ENCODE assay signal across 11 cellular contexts in the genomic region with DNA sequence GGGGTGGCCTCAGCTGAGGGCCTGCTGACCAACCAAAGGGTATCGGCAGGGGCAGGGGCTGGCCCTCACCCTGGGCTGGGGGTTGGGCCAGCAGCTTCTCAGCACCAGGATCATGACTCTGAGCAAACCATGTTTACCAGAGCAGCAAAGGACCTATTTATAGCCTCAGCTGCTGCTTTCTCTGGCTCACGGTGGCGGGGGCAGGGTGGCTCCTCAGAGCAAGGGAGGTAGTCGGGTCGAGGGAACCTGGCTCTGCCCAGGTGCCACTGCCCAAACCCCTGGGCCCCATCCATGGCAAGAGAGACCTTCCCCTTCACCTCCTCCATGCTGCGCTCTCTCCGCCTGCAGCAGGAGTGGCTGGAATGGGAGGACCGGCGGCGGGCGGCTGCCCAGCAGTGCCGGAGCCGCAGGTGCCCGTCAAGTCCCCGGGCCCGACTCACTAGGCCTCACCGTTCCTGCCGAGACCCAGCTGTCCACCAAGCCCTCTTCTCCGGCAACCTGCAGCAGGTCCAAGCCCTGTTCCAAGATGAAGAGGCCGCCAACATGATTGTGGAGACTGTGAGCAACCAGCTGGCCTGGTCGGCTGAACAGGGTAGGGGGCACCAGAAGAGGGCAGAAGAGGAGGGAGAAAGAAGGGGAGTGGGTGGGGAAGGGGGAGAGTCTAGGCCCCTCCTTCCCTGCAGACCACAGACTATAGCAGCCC. TPM values are rescaled to one million over a fixed set of nuclear protein-coding genes. Genes with fewer than 3 reads are reported as not detected.
A peak's percentile ranks its signal among the peaks of the same experiment; 100 is the strongest.
DNase-seq lines count a peak whose midpoint lies in the region; ATAC-seq and TF ChIP-seq lines count a peak whose summit lies in the region.
"Had no signal": no experiment of that assay in that cellular context is flagged by ENCODE, and none has a peak within 500 bp of the region (broad histone marks: within the 10 kb centered on the region; RNA-seq: fewer than 3 reads in every experiment).

A gene with protein sequence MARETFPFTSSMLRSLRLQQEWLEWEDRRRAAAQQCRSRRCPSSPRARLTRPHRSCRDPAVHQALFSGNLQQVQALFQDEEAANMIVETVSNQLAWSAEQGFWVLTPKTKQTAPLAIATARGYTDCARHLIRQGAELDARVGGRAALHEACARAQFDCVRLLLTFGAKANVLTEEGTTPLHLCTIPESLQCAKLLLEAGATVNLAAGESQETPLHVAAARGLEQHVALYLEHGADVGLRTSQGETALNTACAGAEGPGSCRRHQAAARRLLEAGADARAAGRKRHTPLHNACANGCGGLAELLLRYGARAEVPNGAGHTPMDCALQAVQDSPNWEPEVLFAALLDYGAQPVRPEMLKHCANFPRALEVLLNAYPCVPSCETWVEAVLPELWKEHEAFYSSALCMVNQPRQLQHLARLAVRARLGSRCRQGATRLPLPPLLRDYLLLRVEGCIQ (plus strand): TSS at position 206 of the 703 bp plus-strand sequence. CDS start 86 bp downstream, at position 292.

- ATAC-seq in Panc1 (0 out of 2 replicates have a peak, but pooled peaks have one; percentile 10), psoas muscle (peak; percentile 90 to 93 (median 92))
- ATAC-seq: activated T-cell treated with anti-CD3 and anti-CD28 coated beads, Interleukin-2, amount 50 U/mL, for 72 hours had no signal

- 7 to 12% (median 11%) methylated on average over 17 to 21 of the region's 21 CpGs for WGBS in psoas muscle, 3 donors

- no peaks in the 10 kb centered on the region for H3K36me3 ChIP-seq in Panc1 (ENCODE audit: control insufficient read depth, insufficient read depth, low read length)
- H3K36me3 ChIP-seq in cardiac muscle cell = peaks cover 3% of the 10 kb centered on the region
- H3K36me3 ChIP-seq in psoas muscle (ENCODE audit: insufficient read depth in 1 of 2, low read depth in 1 of 2) = peaks cover 0 to 27% of the 10 kb centered on the region in 2 donors

- no peak; the same call in 1 of the 2 replicates for TF ChIP-seq CTCF in Panc1 (IDR thresholded peaks at IDR 0.05)
- TF ChIP-seq CTCF in cardiac muscle cell (IDR thresholded peaks at IDR 0.05; ENCODE audit: low read depth, low read length) = no peak
- TF ChIP-seq CTCF in psoas muscle (IDR thresholded peaks at IDR 0.05) = no peak

- CTCF ChIA-PET in Panc1 (lab: Charles Lee) = no interaction called here

- H3K27ac ChIP-seq in Panc1 (ENCODE audit: low read length) = no peak within 1 kb of the TSS
- peak within 1 kb of the TSS; percentile 96 for H3K27ac ChIP-seq in cardiac muscle cell
- H3K27ac ChIP-seq in psoas muscle = peak within 1 kb of the TSS; percentile 100

- BruUV-seq in Panc1 (replicated peaks; lab: Mats Ljungman, UMichigan) = no TSS peak

- intact Hi-C loops in Panc1 (cut with micrococcal nuclease; ENCODE audit: unreplicated experiment) = no loop called here
- intact Hi-C loops in psoas muscle (cut with DNase I) = no loop called here

- POLR2A ChIA-PET in Panc1 (lab: Charles Lee) = no interaction called here

- DNase-seq in G401 (ENCODE audit: low spot score) = peak; percentile 89
- no peak for DNase-seq in Panc1 (ENCODE audit: low read depth, low spot score)
- DNase-seq in cardiac muscle cell (ENCODE audit: low read depth in 1 of 2, low spot score in 1 of 2) = peak in 1 of 2 donors; percentile 87
- peak; percentile 63 to 89 for DNase-seq in psoas muscle
- no peak for DNase-seq in T1000 (lab: John Stamatoyannopoulos, UW)
- no peak for DNase-seq in NCI-H748 treated with DMSO at 0.1 percent for 48 hours (lab: John Stamatoyannopoulos, UW)
- no peak for DNase-seq in HT-29 (ENCODE audit: low spot score)
- no peak for DNase-seq in NCI-H446 treated with DMSO at 0.1 percent for 48 hours (lab: John Stamatoyannopoulos, UW)
- DNase-seq: activated T-cell treated with anti-CD3 and anti-CD28 coated beads, Interleukin-2, amount 50 U/mL, for 72 hours; NCI-H524 treated with DMSO at 0.1 percent for 48 hours had no signal

- in situ Hi-C loops in G401 (cut with HindIII; ENCODE audit: low sequenced_read_pairs) = no loop called here
- in situ Hi-C loops in Panc1 (cut with HindIII; ENCODE audit: low pct_unique_long_range_greater_than_20kb, low sequenced_read_pairs) = no loop called here

- peaks cover 8% of the 10 kb centered on the region for H3K4me1 ChIP-seq in Panc1 (ENCODE audit: control insufficient read depth, insufficient read depth, low read length)
- peaks cover 16% of the 10 kb centered on the region for H3K4me1 ChIP-seq in cardiac muscle cell (ENCODE audit: low read depth)
- peaks cover 41% of the 10 kb centered on the region for H3K4me1 ChIP-seq in psoas muscle

- H3K9me3 ChIP-seq in Panc1 (ENCODE audit: control insufficient read depth, insufficient read depth, low read depth, low read length) (no peaks in the 10 kb centered on the region), cardiac muscle cell (ENCODE audit: low read depth) (no peaks in the 10 kb centered on the region), psoas muscle (no peaks in the 10 kb centered on the region)

- H3K4me3 ChIP-seq in Panc1 (ENCODE audit: low read depth in 2 of 2, low read length in 2 of 2) = no peak within 1 kb of the TSS
- H3K4me3 ChIP-seq in cardiac muscle cell = no peak within 1 kb of the TSS
- peak within 1 kb of the TSS; percentile 77 for H3K4me3 ChIP-seq in psoas muscle

- H3K27me3 ChIP-seq in Panc1 (ENCODE audit: control insufficient read depth, insufficient read depth, low read length) (no peaks in the 10 kb centered on the region), cardiac muscle cell (no peaks in the 10 kb centered on the region), psoas muscle (ENCODE audit: insufficient read depth in 3 of 3, low read length in 2 of 3) (no peaks in the 10 kb centered on the region)

RNA-seq across cellular contexts. Expression of the gene that starts here (rescaled TPM):
- not detected in 2 replicates for total RNA-seq in G401 (2014; rRNA removed; shearing (Covaris generic))
- total RNA-seq in Panc1 (2021; ENCODE audit: unreplicated experiment) (not detected), cardiac muscle cell (3.1 and 6.4 TPM in 2 replicates), psoas muscle (10 to 100 TPM; 17.0 to 43.4 (median 26.1) TPM)
- 1.5 TPM for polyA plus RNA-seq in Panc1 (2012; ENCODE audit: insufficient read length)
- polyA plus RNA-seq in cardiac muscle cell (5.5 and 6.4 TPM in 2 replicates), psoas muscle (10 to 100 TPM in 1 of 3 donors, 1 to 10 TPM in 2; 1.1 to 16.5 (median 9.9) TPM)
- total RNA-seq in HT-29 (2014; rRNA removed; shearing (Covaris generic)) = 0.03 TPM in 1 of 2 replicates, not detected in the other
- total RNA-seq: frontal cortex had no signal

Comparison
In these comparisons a context has a peak if more than half of its experiments do, and no peak if none do; other contexts are left out.
1. Peak in DNase-seq in G401; RNA of the gene not detected or under 1 TPM.
2. DNase-seq: peak in psoas muscle (2 of 2); none in Panc1 (single experiment), T1000 (single experiment), NCI-H748 treated with DMSO at 0.1 percent for 48 hours (single experiment), HT-29 (single experiment) and NCI-H446 treated with DMSO at 0.1 percent for 48 hours (single experiment).